In genomic region chr11:65493367-65494176, GRCh38 we compare ENCODE assay signal across 8 cellular contexts. TPM values are rescaled to one million over a fixed set of nuclear protein-coding genes. Genes with fewer than 3 reads are reported as not detected.
DNase-seq lines count a peak whose midpoint lies in the region; TF ChIP-seq lines count a peak whose summit lies in the region.

No MANE protein-coding gene starts in this region.

- DNase-seq in activated CD4-positive, CD25-positive, alpha-beta regulatory T cell treated with anti-CD3 and anti-CD28 coated beads, Interleukin-2, amount 50 U/mL, for 72 hours: peak; percentile 25
- no peak for DNase-seq in activated CD4-positive, CD25-positive, alpha-beta regulatory T cell (lab: John Stamatoyannopoulos, UW)
- DNase-seq in SK-MEL-5 (ENCODE audit: low read depth, low spot score): peak; percentile 61
- peak; percentile 88 to 99 for DNase-seq in fibroblast of lung (ENCODE audit: low read depth in 2 of 2)
- peak; percentile 52 to 79 (median 56) for DNase-seq in ovary
- DNase-seq in GM13976 (ENCODE audit: low spot score): no peak
- no peak for DNase-seq in GDM1 (lab: John Stamatoyannopoulos, UW)
- DNase-seq in NCI-H524 treated with DMSO at 0.1 percent for 48 hours (lab: John Stamatoyannopoulos, UW): no peak

- H2AFZ ChIP-seq in fibroblast of lung (ENCODE audit: low read length): no peak overlapping the region

- WGBS in ovary, 3 donors: 41 to 53% (median 47%) methylated on average over 12 of the region's 12 CpGs

- H4K20me1 ChIP-seq in fibroblast of lung (ENCODE audit: control insufficient read depth, extremely low read depth, insufficient read depth, low read length): no peaks in the 10 kb centered on the region

- H3K4me1 ChIP-seq in fibroblast of lung (ENCODE audit: control insufficient read depth, extremely low read depth, insufficient read depth, low read length) (peaks cover 63% of the 10 kb centered on the region), ovary (ENCODE audit: insufficient read depth) (peaks cover 43% of the 10 kb centered on the region)

- H3K9me3 ChIP-seq in fibroblast of lung (ENCODE audit: control insufficient read depth, insufficient read depth, low read depth, low read length) (no peaks in the 10 kb centered on the region), ovary (no peaks in the 10 kb centered on the region)

- in situ Hi-C loops in SK-MEL-5 (cut with HindIII; ENCODE audit: low pct_unique_long_range_greater_than_20kb, low sequenced_read_pairs): no loop called here
- in situ Hi-C loops in GM13976 (cut with MboI; ENCODE audit: low sequenced_read_pairs, unreplicated experiment): no loop called here

- peak overlapping the region; percentile 82 for H3K9ac ChIP-seq in fibroblast of lung (ENCODE audit: insufficient read depth, low read length)

- no peaks in the 10 kb centered on the region for H3K36me3 ChIP-seq in fibroblast of lung (ENCODE audit: control insufficient read depth, insufficient read depth, low read length)
- no peaks in the 10 kb centered on the region for H3K36me3 ChIP-seq in ovary

- TF ChIP-seq EP300 in ovary (IDR thresholded peaks at IDR 0.05): no peak

- peak overlapping the region; percentile 75 for H3K4me2 ChIP-seq in fibroblast of lung (ENCODE audit: extremely low read depth, insufficient read depth, low read length)

- TF ChIP-seq POLR2A in ovary (IDR thresholded peaks at IDR 0.05): no peak

- H3K27me3 ChIP-seq in fibroblast of lung (ENCODE audit: control insufficient read depth, insufficient read depth, low read length) (no peaks in the 10 kb centered on the region), ovary (no peaks in the 10 kb centered on the region)

- peak overlapping the region; percentile 100 for H3K27ac ChIP-seq in fibroblast of lung (ENCODE audit: insufficient read depth, low read length)
- H3K27ac ChIP-seq in ovary: peak overlapping the region; percentile 91 to 96

- no peak for TF ChIP-seq CTCF in fibroblast of lung (conservative IDR thresholded peaks at IDR 0.05 in 1 of 2, IDR thresholded peaks at IDR 0.05 in 1 of 2; ENCODE audit: low read depth in 1 of 2, low read length in 2 of 2)
- no peak for TF ChIP-seq CTCF in ovary (IDR thresholded peaks at IDR 0.05)
- TF ChIP-seq CTCF in GM13976 (IDR thresholded peaks at IDR 0.05; ENCODE audit: borderline replicate concordance, control extremely low read depth, extremely low read depth, insufficient read depth, missing control alignments): no peak

- H3K4me3 ChIP-seq in fibroblast of lung (replicated peaks in 1 of 4; ENCODE audit: control extremely low read depth in 1 of 4, insufficient read depth in 1 of 4, low read depth in 3 of 4, low read length in 4 of 4) (peak overlapping the region in 2 of 4 experiments; percentile 12 to 21), ovary (no peak overlapping the region)

- intact Hi-C loops in ovary (cut with DNase I): no loop called here

- H3K79me2 ChIP-seq in fibroblast of lung (ENCODE audit: control insufficient read depth, insufficient read depth, low read length): peaks cover 60% of the 10 kb centered on the region

RNA-seq across cellular contexts. Expression of gene MALAT1, which starts 5.3 kb away (rescaled TPM):
- 1,469 and 1,846 TPM in 2 replicates for total RNA-seq in SK-MEL-5 (2014; rRNA removed; shearing (Covaris generic))
- 14.9 and 24.6 TPM in 2 replicates for polyA plus RNA-seq in SK-MEL-5 (2015; cell fraction: cytosol; rRNA removed)
- polyA plus RNA-seq in SK-MEL-5 (2015; cell fraction: nucleus; rRNA removed): 1,901 and 1,945 TPM in 2 replicates
- total RNA-seq in fibroblast of lung (14,068 and 21,991 TPM in 2 replicates), ovary (over 10,000 TPM in 4 of 7 donors, 1,000 to 10,000 TPM in 3; 4,813 to 13,132 (median 10,519) TPM)
- polyA plus RNA-seq in fibroblast of lung (482 and 583 TPM in 2 replicates), ovary (100 to 1,000 TPM; 396 to 616 TPM)
- 274 and 335 TPM in 2 replicates for polyA plus RNA-seq in fibroblast of lung (2012)
- polyA minus RNA-seq in fibroblast of lung (ENCODE audit: low replicate concordance): 1,820 and 2,014 TPM in 2 replicates

RNA-seq across cellular contexts. Expression of gene SCYL1, which starts 31.3 kb away (rescaled TPM):
- total RNA-seq in SK-MEL-5 (2014; rRNA removed; shearing (Covaris generic)): 57.8 and 64.9 TPM in 2 replicates
- polyA plus RNA-seq in SK-MEL-5 (2015; cell fraction: cytosol; rRNA removed): 86.7 and 89.1 TPM in 2 replicates
- polyA plus RNA-seq in SK-MEL-5 (2015; cell fraction: nucleus; rRNA removed): 80.9 and 96.5 TPM in 2 replicates
- 73.2 and 84.6 TPM in 2 replicates for total RNA-seq in fibroblast of lung
- polyA plus RNA-seq in fibroblast of lung: 58.2 and 62.3 TPM in 2 replicates
- 71.8 and 83.3 TPM in 2 replicates for polyA plus RNA-seq in fibroblast of lung (2012)
- 160 and 182 TPM in 2 replicates for polyA minus RNA-seq in fibroblast of lung (ENCODE audit: low replicate concordance)
- 100 to 1,000 TPM in 1 of 7 donors, 10 to 100 TPM in 6; 59.0 to 118 (median 96.2) TPM for total RNA-seq in ovary
- polyA plus RNA-seq in ovary: 10 to 100 TPM; 11.7 to 71.6 TPM

Comparison
In these comparisons a context has a peak if more than half of its experiments do, and no peak if none do; other contexts are left out.
1. DNase-seq: peak in activated CD4-positive, CD25-positive, alpha-beta regulatory T cell treated with anti-CD3 and anti-CD28 coated beads, Interleukin-2, amount 50 U/mL, for 72 hours (single experiment), SK-MEL-5 (single experiment), fibroblast of lung (2 of 2) and ovary (5 of 5); none in activated CD4-positive, CD25-positive, alpha-beta regulatory T cell (0 of 4), GM13976 (single experiment), GDM1 (single experiment) and NCI-H524 treated with DMSO at 0.1 percent for 48 hours (single experiment).